ENCODE assay signal across 11 cellular contexts in genomic region chr5:134438641-134439621, GRCh38. TPM values are rescaled to one million over a fixed set of nuclear protein-coding genes. Genes with fewer than 3 reads are reported as not detected.
DNase-seq lines count a peak whose midpoint lies in the region; ATAC-seq, FAIRE-seq and TF ChIP-seq lines count a peak whose summit lies in the region.
"Had no signal": no experiment of that assay in that cellular context is flagged by ENCODE, and none has a peak within 500 bp of the region (broad histone marks: within the 10 kb centered on the region; RNA-seq: fewer than 3 reads in every experiment).

No MANE protein-coding gene starts in this region.

- H3K27ac ChIP-seq in GM12878 (ENCODE audit: control insufficient read depth, insufficient read depth) (no peak overlapping the region), testis (no peak overlapping the region)
- H3K27ac ChIP-seq: SK-N-MC had no signal

- 89% methylated on average over 15 of the region's 15 CpGs for WGBS in GM12878 (ENCODE audit: insufficient coverage, insufficient replicate concordance, low lambda C conversion rate, missing lambda C conversion rate)
- WGBS in testis, 2 donors = 66 to 72% methylated on average over 14 to 15 of the region's 15 CpGs

- no peak for TF ChIP-seq RAD21 in GM12878 (IDR thresholded peaks at IDR 0.05; ENCODE audit: insufficient read depth, low read depth, low read length)

- H3K36me3 Mint-ChIP-seq in natural killer cell treated with Interleukin-12 subunit alpha and Interleukin-12 subunit beta and Interleukin-15 and Interleukin-18, amount 100 ng/mL, for 72 hours = no peaks in the 10 kb centered on the region
- H3K36me3 Mint-ChIP-seq: naive B cell had no signal

- no peaks in the 10 kb centered on the region for H3K9me3 Mint-ChIP-seq in natural killer cell treated with Interleukin-12 subunit alpha and Interleukin-12 subunit beta and Interleukin-15 and Interleukin-18, amount 100 ng/mL, for 72 hours
- H3K9me3 Mint-ChIP-seq: naive B cell had no signal

- H4K20me1 ChIP-seq in GM12878 (ENCODE audit: control insufficient read depth, insufficient read depth) = no peaks in the 10 kb centered on the region

- H3K4me2 ChIP-seq in GM12878 (ENCODE audit: control insufficient read depth, insufficient read depth) = no peak overlapping the region

- POLR2A ChIA-PET in GM12878 (lab: Charles Lee) = interaction anchor here (0.7 kb wide), 1 partner anchor 16 kb away, joined by 3 read pairs; no protein-coding TSS in a partner anchor

- H3K27me3 Mint-ChIP-seq in natural killer cell treated with Interleukin-12 subunit alpha and Interleukin-12 subunit beta and Interleukin-15 and Interleukin-18, amount 100 ng/mL, for 72 hours = peaks cover 0 to 2% of the 10 kb centered on the region in 2 donors

- peaks cover 11% of the 10 kb centered on the region in 2 donors for H3K4me1 Mint-ChIP-seq in natural killer cell treated with Interleukin-12 subunit alpha and Interleukin-12 subunit beta and Interleukin-15 and Interleukin-18, amount 100 ng/mL, for 72 hours (ENCODE audit: low read depth in 2 of 2)

- no peak overlapping the region for H3K4me3 Mint-ChIP-seq in natural killer cell treated with Interleukin-12 subunit alpha and Interleukin-12 subunit beta and Interleukin-15 and Interleukin-18, amount 100 ng/mL, for 72 hours
- H3K4me3 Mint-ChIP-seq: naive B cell had no signal

- TF ChIP-seq CTCF in GM12878 (IDR thresholded peaks at IDR 0.05 in 2 of 3, conservative IDR thresholded peaks at IDR 0.05 in 1 of 3; ENCODE audit: control insufficient read depth in 2 of 3, extremely low read depth in 1 of 3, insufficient read depth in 1 of 3, low read depth in 3 of 3, low read length in 3 of 3) (no peak), kidney epithelial cell (IDR thresholded peaks at IDR 0.05; ENCODE audit: insufficient read depth, low read length, poor library complexity, severe bottlenecking) (no peak), testis (IDR thresholded peaks at IDR 0.05) (no peak)

- no TSS peak for BruUV-seq in GM12878 (replicated peaks; lab: Mats Ljungman, UMichigan)

- no peak for TF ChIP-seq EP300 in GM12878 (IDR thresholded peaks at IDR 0.05; ENCODE audit: borderline replicate concordance in 1 of 2, control insufficient read depth in 1 of 2, low read depth in 2 of 2, low read length in 2 of 2)

- CTCF ChIA-PET in GM12878 (lab: Yijun Ruan, JAX) = no interaction called here

- ATAC-seq in GM12878 (no peak), HG03565 (IDR thresholded peaks at IDR 0.05; ENCODE audit: unreplicated experiment) (no peak)
- ATAC-seq in natural killer cell treated with Interleukin-12 subunit alpha and Interleukin-12 subunit beta and Interleukin-15 and Interleukin-18, amount 100 ng/mL, for 72 hours = no peak

- no peak for FAIRE-seq in GM12878 (lab: Jason Lieb, UNC)
- FAIRE-seq: A204.1 had no signal

- H2AFZ ChIP-seq in GM12878 (ENCODE audit: control insufficient read depth, low read depth, low read length) = no peak overlapping the region

- no peak overlapping the region for H3K27ac Mint-ChIP-seq in natural killer cell treated with Interleukin-12 subunit alpha and Interleukin-12 subunit beta and Interleukin-15 and Interleukin-18, amount 100 ng/mL, for 72 hours

- RAD21 ChIA-PET in GM12878 (lab: Charles Lee; ENCODE audit: unreplicated experiment) = interaction anchor here (1.3 kb wide), 1 partner anchor 27 kb away, joined by 3 read pairs; no protein-coding TSS in a partner anchor

- no peaks in the 10 kb centered on the region for H3K27me3 ChIP-seq in GM12878 (replicated peaks in 1 of 2; ENCODE audit: control insufficient read depth in 2 of 2, insufficient read depth in 2 of 2, low read length in 1 of 2)
- H3K27me3 ChIP-seq in kidney epithelial cell (ENCODE audit: control insufficient read depth, insufficient read depth, low read length) = no peaks in the 10 kb centered on the region
- H3K27me3 ChIP-seq in testis = no peaks in the 10 kb centered on the region

- SMC1A ChIA-PET in GM12878 (lab: Charles Lee; ENCODE audit: uncharacterized antibody, unreplicated experiment) = interaction anchor here (0.6 to 1.9 kb wide), 3 partner anchors 11 to 230 kb away, joined by 3 to 4 read pairs (median 3); no protein-coding TSS in a partner anchor

- H3K79me2 ChIP-seq in GM12878 (ENCODE audit: control insufficient read depth, insufficient read depth, low read length) = no peaks in the 10 kb centered on the region

- no peaks in the 10 kb centered on the region for H3K36me3 ChIP-seq in GM12878 (ENCODE audit: control insufficient read depth in 2 of 2, insufficient read depth in 2 of 2, low read length in 1 of 2)
- no peaks in the 10 kb centered on the region for H3K36me3 ChIP-seq in kidney epithelial cell (ENCODE audit: control insufficient read depth, insufficient read depth, low read length)
- H3K36me3 ChIP-seq in testis (ENCODE audit: low read depth, missing control alignments) = no peaks in the 10 kb centered on the region

- peaks cover 14% of the 10 kb centered on the region for H3K4me1 ChIP-seq in GM12878 (ENCODE audit: control insufficient read depth, insufficient read depth, low read length)
- H3K4me1 ChIP-seq in testis = peaks cover 7% of the 10 kb centered on the region

- no peak overlapping the region for H3K9ac ChIP-seq in GM12878 (ENCODE audit: control insufficient read depth, insufficient read depth, low read length)

- TF ChIP-seq POLR2A in GM12878 (IDR thresholded peaks at IDR 0.05; ENCODE audit: low read depth, low read length) (no peak), testis (IDR thresholded peaks at IDR 0.05) (no peak)

- H3K4me3 ChIP-seq in GM12878 = no peak overlapping the region
- H3K4me3 ChIP-seq in kidney epithelial cell (ENCODE audit: low read depth, low read length) = no peak overlapping the region
- H3K4me3 ChIP-seq in testis = no peak overlapping the region
- H3K4me3 ChIP-seq: SK-N-MC had no signal

- intact Hi-C loops in GM12878 (cut with micrococcal nuclease; ENCODE audit: unreplicated experiment) = no loop called here
- intact Hi-C loops in testis (cut with DNase I; ENCODE audit: low total_unique reads) = no loop called here

- H3K9me3 ChIP-seq in GM12878 (replicated peaks; ENCODE audit: control insufficient read depth, insufficient read depth, low read length) = no peaks in the 10 kb centered on the region
- no peaks in the 10 kb centered on the region for H3K9me3 ChIP-seq in testis

- in situ Hi-C loops in GM12878 (cut with MboI) = no loop called here

- DNase-seq in DMS 273 (lab: John Stamatoyannopoulos, UW; ENCODE audit: unreplicated experiment) (peak; percentile 22), DMS 273 treated with DMSO at 0.1 percent for 48 hours (lab: John Stamatoyannopoulos, UW) (no peak), GM12878 (ENCODE audit: low read depth, low spot score) (no peak), kidney epithelial cell (ENCODE audit: low read depth) (peak; percentile 79), testis (peak; percentile 69)
- no peak for DNase-seq in activated CD4-positive, CD25-positive, alpha-beta regulatory T cell (lab: John Stamatoyannopoulos, UW)
- DNase-seq in natural killer cell treated with Interleukin-12 subunit alpha and Interleukin-12 subunit beta and Interleukin-15 and Interleukin-18, amount 100 ng/mL, for 72 hours (ENCODE audit: low spot score) = no peak
- DNase-seq: naive B cell had no signal

TF ChIP-seq in GM12878, 131 proteins besides CTCF, POLR2A, EP300 and RAD21:
- TF ChIP-seq NR2F1 (conservative IDR thresholded peaks at IDR 0.05) = 0 out of 2 replicates have a peak, but pooled peaks have one; percentile 18
- TF ChIP-seq, protein P1, sequence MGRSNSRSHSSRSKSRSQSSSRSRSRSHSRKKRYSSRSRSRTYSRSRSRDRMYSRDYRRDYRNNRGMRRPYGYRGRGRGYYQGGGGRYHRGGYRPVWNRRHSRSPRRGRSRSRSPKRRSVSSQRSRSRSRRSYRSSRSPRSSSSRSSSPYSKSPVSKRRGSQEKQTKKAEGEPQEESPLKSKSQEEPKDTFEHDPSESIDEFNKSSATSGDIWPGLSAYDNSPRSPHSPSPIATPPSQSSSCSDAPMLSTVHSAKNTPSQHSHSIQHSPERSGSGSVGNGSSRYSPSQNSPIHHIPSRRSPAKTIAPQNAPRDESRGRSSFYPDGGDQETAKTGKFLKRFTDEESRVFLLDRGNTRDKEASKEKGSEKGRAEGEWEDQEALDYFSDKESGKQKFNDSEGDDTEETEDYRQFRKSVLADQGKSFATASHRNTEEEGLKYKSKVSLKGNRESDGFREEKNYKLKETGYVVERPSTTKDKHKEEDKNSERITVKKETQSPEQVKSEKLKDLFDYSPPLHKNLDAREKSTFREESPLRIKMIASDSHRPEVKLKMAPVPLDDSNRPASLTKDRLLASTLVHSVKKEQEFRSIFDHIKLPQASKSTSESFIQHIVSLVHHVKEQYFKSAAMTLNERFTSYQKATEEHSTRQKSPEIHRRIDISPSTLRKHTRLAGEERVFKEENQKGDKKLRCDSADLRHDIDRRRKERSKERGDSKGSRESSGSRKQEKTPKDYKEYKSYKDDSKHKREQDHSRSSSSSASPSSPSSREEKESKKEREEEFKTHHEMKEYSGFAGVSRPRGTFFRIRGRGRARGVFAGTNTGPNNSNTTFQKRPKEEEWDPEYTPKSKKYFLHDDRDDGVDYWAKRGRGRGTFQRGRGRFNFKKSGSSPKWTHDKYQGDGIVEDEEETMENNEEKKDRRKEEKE (IDR thresholded peaks at IDR 0.05) = no peak

RNA-seq across cellular contexts. Expression of gene CDKN2AIPNL, which starts 27.2 kb away (rescaled TPM):
- 8.5 and 10.7 TPM in 2 replicates for total RNA-seq in GM12878 (2013; cell fraction: nucleolus; rRNA removed)
- 57.8 and 62.2 TPM in 2 replicates for total RNA-seq in GM12878 (2014; rRNA removed)
- total RNA-seq in GM12878 (2014; rRNA removed; fragmentation: Illumina TruSeq; extraction: Trizol) = 34.1 and 36.4 TPM in 2 replicates
- total RNA-seq in GM12878 (2021) = 34.8 and 36.7 TPM in 2 replicates
- polyA plus RNA-seq in GM12878 (2011; ENCODE audit: low read depth) = 12.9 TPM
- polyA plus RNA-seq in GM12878 (2011; rRNA removed) = 27.8 and 40.0 TPM in 2 replicates
- 22.4 and 24.5 TPM in 2 replicates for polyA plus RNA-seq in GM12878 (2011; cell fraction: cytosol; rRNA removed)
- polyA plus RNA-seq in GM12878 (2011; cell fraction: nucleus; rRNA removed) = 6.1 and 6.5 TPM in 2 replicates
- polyA plus RNA-seq in GM12878 (2012) = 20.6 and 23.0 TPM in 2 replicates
- polyA plus RNA-seq in GM12878 (2014; fragmentation: Illumina TruSeq; extraction: Trizol) = 31.3 and 37.3 TPM in 2 replicates
- polyA plus RNA-seq in GM12878 (2014; fragmentation: Nextera tagmentation; extraction: Ambion mirVana) = 10 to 100 TPM; 23.5 to 29.9 TPM
- polyA plus RNA-seq in GM12878 (2014; rRNA removed) = 47.5 and 49.2 TPM in 2 replicates
- polyA plus RNA-seq in GM12878 (2016; fragmentation: Nextera tagmentation; extraction: Ambion mirVana) = 10 to 100 TPM; 63.5 to 72.0 TPM
- polyA minus RNA-seq in GM12878 (2011; rRNA and poly(A)+ RNA removed) = 8.9 and 9.1 TPM in 2 replicates
- polyA minus RNA-seq in GM12878 (2011; cell fraction: cytosol; rRNA and poly(A)+ RNA removed) = 6.3 and 9.1 TPM in 2 replicates
- 3.9 and 9.2 TPM in 2 replicates for polyA minus RNA-seq in GM12878 (2011; cell fraction: nucleus; rRNA and poly(A)+ RNA removed)
- total RNA-seq in kidney epithelial cell = 25.3 and 28.3 TPM in 2 replicates
- 10 to 100 TPM; 36.0 to 42.6 TPM for total RNA-seq in testis
- polyA plus RNA-seq in testis (ENCODE audit: insufficient read depth, low read depth, low replicate concordance) = 37.1 TPM
- 10 to 100 TPM; 28.2 to 36.5 TPM for total RNA-seq in natural killer cell treated with Interleukin-12 subunit alpha and Interleukin-12 subunit beta and Interleukin-15 and Interleukin-18, amount 100 ng/mL, for 72 hours

Comparison
In these comparisons a context has a peak if more than half of its experiments do, and no peak if none do; other contexts are left out.
1. DNase-seq: peak in DMS 273 (single experiment), kidney epithelial cell (single experiment) and testis (single experiment); none in DMS 273 treated with DMSO at 0.1 percent for 48 hours (single experiment), GM12878 (single experiment), activated CD4-positive, CD25-positive, alpha-beta regulatory T cell (0 of 4) and natural killer cell treated with Interleukin-12 subunit alpha and Interleukin-12 subunit beta and Interleukin-15 and Interleukin-18, amount 100 ng/mL, for 72 hours (single experiment).